19 cellular contexts compared by ENCODE assay signal in genomic region chr3:116446037-116446436, GRCh38. TPM values are rescaled to one million over a fixed set of nuclear protein-coding genes. Genes with fewer than 3 reads are reported as not detected.
DNase-seq lines count a peak whose midpoint lies in the region; ATAC-seq and TF ChIP-seq lines count a peak whose summit lies in the region.
"Had no signal": no experiment of that assay in that cellular context is flagged by ENCODE, and none has a peak within 500 bp of the region (broad histone marks: within the 10 kb centered on the region; RNA-seq: fewer than 3 reads in every experiment).

No MANE protein-coding gene starts in this region.

- ATAC-seq in HG02884 (IDR thresholded peaks at IDR 0.05; ENCODE audit: unreplicated experiment) = no peak
- no peak for ATAC-seq in GM19463 (IDR thresholded peaks at IDR 0.05; ENCODE audit: unreplicated experiment)
- ATAC-seq: activated CD8-positive, alpha-beta memory T cell treated with anti-CD3 and anti-CD28 coated beads, Interleukin-2, amount 10 ng/mL, durations not matched to agents 7 days and 5 days; HCT116; naive thymus-derived CD8-positive, alpha-beta T cell; stimulated activated naive CD8-positive, alpha-beta T cell treated with anti-CD3 and anti-CD28 coated beads, Interleukin-15, Interleukin-2, amounts not matched to agents 100 U/mL and 50 U/mL, for 24 hours had no signal

- H3K4me1 Mint-ChIP-seq in glutamatergic neuron (ENCODE audit: low read depth, unreplicated experiment) = peaks cover 24% of the 10 kb centered on the region
- H3K4me1 Mint-ChIP-seq: activated CD8-positive, alpha-beta memory T cell treated with anti-CD3 and anti-CD28 coated beads, Interleukin-2, amount 10 ng/mL, durations not matched to agents 7 days and 5 days; naive thymus-derived CD8-positive, alpha-beta T cell had no signal

- H3K36me3 ChIP-seq in ES-I3 (ENCODE audit: insufficient read depth, low read length) (no peaks in the 10 kb centered on the region), SK-N-MC (ENCODE audit: insufficient read depth, low read length) (peaks cover 8% of the 10 kb centered on the region; the same call in 1 of the 2 replicates), neuron (ENCODE audit: insufficient read depth, low read length) (no peaks in the 10 kb centered on the region), osteoblast (ENCODE audit: insufficient read depth, low read length) (no peaks in the 10 kb centered on the region)
- H3K36me3 ChIP-seq: lower lobe of right lung had no signal

- H3K9ac ChIP-seq in ES-I3 (ENCODE audit: low read depth, low read length) (peak overlapping the region; percentile 30; the same call in 1 of the 2 replicates), SK-N-MC (ENCODE audit: insufficient read length) (no peak overlapping the region)

- H3K27ac Mint-ChIP-seq in glutamatergic neuron (ENCODE audit: unreplicated experiment) = peak overlapping the region; percentile 53
- H3K27ac Mint-ChIP-seq: activated CD8-positive, alpha-beta memory T cell treated with anti-CD3 and anti-CD28 coated beads, Interleukin-2, amount 10 ng/mL, durations not matched to agents 7 days and 5 days; CD4-positive, alpha-beta T cell had no signal

- H3K4me3 ChIP-seq in SK-N-MC = peak overlapping the region; percentile 70
- H3K4me3 ChIP-seq in neuron (ENCODE audit: low read length) = peak overlapping the region; percentile 16
- no peak overlapping the region for H3K4me3 ChIP-seq in osteoblast (ENCODE audit: insufficient read depth, low read length)

- H2AFZ ChIP-seq in neuron (ENCODE audit: low read depth, low read length) (no peak overlapping the region), osteoblast (ENCODE audit: low read length) (no peak overlapping the region)

- peaks cover 5% of the 10 kb centered on the region for H3K27me3 Mint-ChIP-seq in glutamatergic neuron (ENCODE audit: unreplicated experiment)

- no peaks in the 10 kb centered on the region for H3K79me2 ChIP-seq in osteoblast (ENCODE audit: insufficient read depth, low read length)

- H3K27me3 ChIP-seq in neuron (ENCODE audit: insufficient read depth, low read length) (no peaks in the 10 kb centered on the region), osteoblast (ENCODE audit: insufficient read depth, low read length) (no peaks in the 10 kb centered on the region)

- DNase-seq in SK-N-MC (ENCODE audit: low read depth, low spot score) (no peak), glutamatergic neuron (no peak), osteoblast (ENCODE audit: insufficient read length, low spot score, missing footprints) (no peak)
- DNase-seq in activated CD4-positive, alpha-beta T cell treated with anti-CD3 and anti-CD28 coated beads, Interleukin-2, amount 50 U/mL, for 1 hour = no peak
- DNase-seq: activated CD8-positive, alpha-beta memory T cell treated with anti-CD3 and anti-CD28 coated beads, Interleukin-2, amount 10 ng/mL, durations not matched to agents 7 days and 5 days; activated gamma-delta T cell; amniotic stem cell; CD4-positive, alpha-beta T cell; lower lobe of right lung; naive thymus-derived CD8-positive, alpha-beta T cell; NCI-H1417 treated with DMSO at 0.1 percent for 48 hours; NCI-H226; stimulated activated naive CD8-positive, alpha-beta T cell treated with anti-CD3 and anti-CD28 coated beads, Interleukin-15, Interleukin-2, amounts not matched to agents 100 U/mL and 50 U/mL, for 24 hours had no signal

- H3K27ac ChIP-seq in SK-N-MC (peak overlapping the region; percentile 88), osteoblast (ENCODE audit: low read depth, low read length) (no peak overlapping the region)
- H3K27ac ChIP-seq: lower lobe of right lung had no signal

- no peaks in the 10 kb centered on the region for H3K9me3 ChIP-seq in ES-I3 (ENCODE audit: control insufficient read depth, insufficient read depth, low read length)
- H3K9me3 ChIP-seq in SK-N-MC (ENCODE audit: low read depth, low read length) = no peaks in the 10 kb centered on the region
- H3K9me3 ChIP-seq in neuron (ENCODE audit: low read length) = no peaks in the 10 kb centered on the region
- no peaks in the 10 kb centered on the region for H3K9me3 ChIP-seq in osteoblast (ENCODE audit: low read depth, low read length)
- H3K9me3 ChIP-seq: lower lobe of right lung had no signal

- H3K4me2 ChIP-seq in osteoblast (ENCODE audit: insufficient read depth, low read length) = no peak overlapping the region

- no peaks in the 10 kb centered on the region for H3K9me3 Mint-ChIP-seq in glutamatergic neuron (ENCODE audit: unreplicated experiment)
- H3K9me3 Mint-ChIP-seq: CD4-positive, alpha-beta T cell had no signal

- TF ChIP-seq CTCF in glutamatergic neuron (IDR thresholded peaks at IDR 0.05; ENCODE audit: partially characterized antibody, unreplicated experiment) (no peak), osteoblast (IDR thresholded peaks at IDR 0.05; ENCODE audit: extremely low read depth, low read depth, low read length) (no peak)

- peaks cover 25% of the 10 kb centered on the region; the same call in 1 of the 2 replicates for H3K4me1 ChIP-seq in ES-I3 (ENCODE audit: insufficient read depth, low read length)
- H3K4me1 ChIP-seq in neuron (ENCODE audit: insufficient read depth, low read length) = peaks cover 38% of the 10 kb centered on the region
- H3K4me1 ChIP-seq in osteoblast (ENCODE audit: insufficient read depth, low read length) = no peaks in the 10 kb centered on the region
- H3K4me1 ChIP-seq: lower lobe of right lung had no signal

- H3K36me3 Mint-ChIP-seq in glutamatergic neuron (ENCODE audit: unreplicated experiment) = no peaks in the 10 kb centered on the region
- H3K36me3 Mint-ChIP-seq: activated CD8-positive, alpha-beta memory T cell treated with anti-CD3 and anti-CD28 coated beads, Interleukin-2, amount 10 ng/mL, durations not matched to agents 7 days and 5 days had no signal

- H3K4me3 Mint-ChIP-seq in glutamatergic neuron (ENCODE audit: unreplicated experiment) = peak overlapping the region; percentile 52
- H3K4me3 Mint-ChIP-seq: activated CD8-positive, alpha-beta memory T cell treated with anti-CD3 and anti-CD28 coated beads, Interleukin-2, amount 10 ng/mL, durations not matched to agents 7 days and 5 days; CD4-positive, alpha-beta T cell; naive thymus-derived CD8-positive, alpha-beta T cell had no signal

- H4K20me1 ChIP-seq in osteoblast (ENCODE audit: insufficient read depth, low read length) = no peaks in the 10 kb centered on the region

RNA-seq across cellular contexts. Expression of gene LSAMP, which starts 0.8 kb away (rescaled TPM):
- 67.1 TPM for total RNA-seq in glutamatergic neuron (ENCODE audit: unreplicated experiment)
- total RNA-seq in osteoblast = 3.3 and 6.8 TPM in 2 replicates
- total RNA-seq: activated CD8-positive, alpha-beta memory T cell treated with anti-CD3 and anti-CD28 coated beads, Interleukin-2, amount 10 ng/mL, durations not matched to agents 7 days and 5 days; CD4-positive, alpha-beta T cell; naive thymus-derived CD8-positive, alpha-beta T cell; T-helper 2 cell treated with Interferon-gamma antibody and Interleukin-4, amounts not matched to agents 100 ng/mL and 5 ng/mL, for 36 hours had no signal
